8 cellular contexts compared by ENCODE assay signal in genomic region chr1:243325305-243325890, GRCh38.
DNase-seq lines count a peak whose midpoint lies in the region; ATAC-seq, FAIRE-seq and TF ChIP-seq lines count a peak whose summit lies in the region.

No MANE protein-coding gene starts in this region.

- H3K79me1 ChIP-seq in H1 (ENCODE audit: low read depth, low read length) = no peaks in the 10 kb centered on the region

- H3K4me3 ChIP-seq in Jurkat, Clone E6-1 (ENCODE audit: low read length) = no peak overlapping the region
- H3K4me3 ChIP-seq in H1 (ENCODE audit: extremely low read depth in 1 of 4, insufficient read depth in 2 of 4, low read depth in 3 of 4, low read length in 4 of 4) = no peak overlapping the region
- H3K4me3 ChIP-seq in neural cell (ENCODE audit: low read length) = no peak overlapping the region

- H4K8ac ChIP-seq in H1 (ENCODE audit: extremely low read depth, insufficient read depth, low read length) = no peak overlapping the region

- no peak for FAIRE-seq in H1 (lab: Jason Lieb, UNC)

- H2AK5ac ChIP-seq in H1 (ENCODE audit: low read depth, low read length) = no peak overlapping the region

- no peak overlapping the region for H2BK12ac ChIP-seq in H1 (ENCODE audit: low read depth, low read length)

- H3K14ac ChIP-seq in H1 (ENCODE audit: insufficient read length) = no peak overlapping the region

- TF ChIP-seq CTCF in C4-2B (conservative IDR thresholded peaks at IDR 0.05) = peak; percentile 86
- TF ChIP-seq CTCF in GM12874 (IDR thresholded peaks at IDR 0.05; ENCODE audit: insufficient read depth, low read depth, low read length) = peak; percentile 35; the same call in 1 of the 2 replicates
- peak in 2 of 3 experiments; percentile 43 to 52; a peak in 2 of 4 replicates for TF ChIP-seq CTCF in H1 (IDR thresholded peaks at IDR 0.05; ENCODE audit: control extremely low read depth in 1 of 3, insufficient read depth in 1 of 3, low read depth in 1 of 3, low read length in 3 of 3)
- peak; percentile 85 for TF ChIP-seq CTCF in neural cell (IDR thresholded peaks at IDR 0.05; ENCODE audit: poor library complexity, severe bottlenecking)

- no peak overlapping the region for H3K4me2 ChIP-seq in H1 (ENCODE audit: insufficient read depth in 1 of 2, low read depth in 2 of 2, low read length in 2 of 2)
- H3K4me2 ChIP-seq in neural cell (ENCODE audit: low read length) = no peak overlapping the region

- H3K27ac ChIP-seq in C4-2B (no peak overlapping the region), H1 (ENCODE audit: low read depth, low read length) (no peak overlapping the region), neural cell (ENCODE audit: low read length) (no peak overlapping the region)

- no peak for ATAC-seq in GM21737 (IDR thresholded peaks at IDR 0.05; ENCODE audit: unreplicated experiment)

- no peaks in the 10 kb centered on the region for H3K23me2 ChIP-seq in H1 (ENCODE audit: low read depth, low read length)

- no peaks in the 10 kb centered on the region; a peak in 1 of 8 replicates for H3K36me3 ChIP-seq in H1 (ENCODE audit: control insufficient read depth in 2 of 4, insufficient read depth in 4 of 4, low read length in 3 of 4)
- no peaks in the 10 kb centered on the region for H3K36me3 ChIP-seq in neural cell (ENCODE audit: insufficient read depth, low read length)

- no peaks in the 10 kb centered on the region for H3F3A ChIP-seq in neural cell (ENCODE audit: insufficient read depth, low read length, poor library complexity, severe bottlenecking)

- no peak for TF ChIP-seq POLR2A in H1 (IDR thresholded peaks at IDR 0.05; ENCODE audit: control extremely low read depth in 1 of 2, low read depth in 2 of 2, low read length in 2 of 2)

- no peak overlapping the region for H3K4ac ChIP-seq in H1 (replicated peaks; ENCODE audit: insufficient read length, low read depth, low read length)

- no peak overlapping the region for H4K5ac ChIP-seq in H1 (ENCODE audit: insufficient read length, low read depth, low read length)

- TF ChIP-seq RAD21 in H1 (IDR thresholded peaks at IDR 0.05 in 1 of 2, conservative IDR thresholded peaks at IDR 0.05 in 1 of 2; ENCODE audit: low read depth in 2 of 2, low read length in 2 of 2) (peak; percentile 78 to 93), neural cell (conservative IDR thresholded peaks at IDR 0.05) (peak; percentile 90)

- 0% methylated on average over 1 of the region's 1 CpG; no CpG with 5 or more reads in 1 of the 2 experiments for WGBS in H1 (ENCODE audit: extremely low coverage in 1 of 2, insufficient coverage in 1 of 2, insufficient read length in 1 of 2, insufficient replicate concordance in 2 of 2, low coverage in 1 of 2, low lambda C conversion rate in 2 of 2, missing lambda C conversion rate in 1 of 2), 2 experiments

- H2BK15ac ChIP-seq in H1 (ENCODE audit: low read length) = no peak overlapping the region

- TF ChIP-seq EP300 in H1 (IDR thresholded peaks at IDR 0.05; ENCODE audit: borderline replicate concordance in 1 of 2, low read depth in 2 of 2, low read length in 2 of 2) (no peak), neural cell (conservative IDR thresholded peaks at IDR 0.05; ENCODE audit: poor library complexity, severe bottlenecking) (no peak)

- no peak overlapping the region for H3K18ac ChIP-seq in H1 (ENCODE audit: extremely low read depth, low read length)

- H2AFZ ChIP-seq in H1 (ENCODE audit: low read length) (no peak overlapping the region), neural cell (ENCODE audit: low read depth, low read length) (no peak overlapping the region)

- H3K4me1 ChIP-seq in H1 (replicated peaks in 1 of 4; ENCODE audit: control insufficient read depth in 3 of 4, insufficient read depth in 4 of 4, low read length in 3 of 4) = no peaks in the 10 kb centered on the region

- H3K27me3 ChIP-seq in H1 (replicated peaks in 1 of 4; ENCODE audit: control insufficient read depth in 3 of 4, extremely low read depth in 1 of 4, insufficient read depth in 3 of 4, low read length in 3 of 4) = no peaks in the 10 kb centered on the region
- H3K27me3 ChIP-seq in neural cell (ENCODE audit: insufficient read depth, low read depth, low read length) = no peaks in the 10 kb centered on the region

- H4K91ac ChIP-seq in H1 (replicated peaks; ENCODE audit: insufficient read length, low read length) = no peak overlapping the region

- CTCF ChIA-PET in H1 (lab: Charles Lee; ENCODE audit: partially characterized antibody) = interaction anchor here (0.6 to 1.3 kb wide), 3 partner anchors 272 to 1090 kb away, joined by 3 to 4 read pairs (median 3); no protein-coding TSS in a partner anchor

- DNase-seq in Jurkat, Clone E6-1 (ENCODE audit: low read depth, low spot score) = peak; percentile 53
- DNase-seq in RPMI7951 (ENCODE audit: low read depth) = peak; percentile 42
- DNase-seq in H1 (ENCODE audit: low read depth in 1 of 2, low spot score in 2 of 2) = no peak
- DNase-seq in C1 segment of cervical spinal cord (lab: John Stamatoyannopoulos, UW) = no peak

- H3K9ac ChIP-seq in H1 (replicated peaks in 1 of 4; ENCODE audit: extremely low read depth in 1 of 4, low read depth in 3 of 4, low read length in 3 of 4) = no peak overlapping the region
- H3K9ac ChIP-seq in neural cell (ENCODE audit: low read length) = no peak overlapping the region

- no peaks in the 10 kb centered on the region for H3K9me3 ChIP-seq in H1 (ENCODE audit: insufficient read depth in 2 of 2, low read depth in 1 of 2, low read length in 1 of 2)
- H3K9me3 ChIP-seq in neural cell (ENCODE audit: low read length) = no peaks in the 10 kb centered on the region

- no peaks in the 10 kb centered on the region for H4K20me1 ChIP-seq in H1 (replicated peaks in 1 of 2; ENCODE audit: control insufficient read depth in 1 of 2, insufficient read depth in 2 of 2, low read length in 2 of 2)
- no peaks in the 10 kb centered on the region for H4K20me1 ChIP-seq in neural cell (ENCODE audit: insufficient read depth)

- H2BK20ac ChIP-seq in H1 (ENCODE audit: low read length) = no peak overlapping the region

- no peak overlapping the region for H2BK120ac ChIP-seq in H1 (replicated peaks; ENCODE audit: low read depth, low read length)

- H3K23ac ChIP-seq in H1 (ENCODE audit: insufficient read length) = no peak overlapping the region

- H2BK5ac ChIP-seq in H1 (ENCODE audit: low read depth, low read length) = no peak overlapping the region

- H3K79me2 ChIP-seq in H1 (ENCODE audit: control insufficient read depth in 1 of 2, insufficient read depth in 2 of 2, low read length in 2 of 2) (no peaks in the 10 kb centered on the region), neural cell (replicated peaks; ENCODE audit: insufficient read depth, low read length) (no peaks in the 10 kb centered on the region)

- POLR2A ChIA-PET in H1 (lab: Charles Lee; ENCODE audit: partially characterized antibody) = no interaction called here

- H3K9me2 ChIP-seq in neural cell (ENCODE audit: insufficient read depth, low read length) = no peaks in the 10 kb centered on the region

- no peak overlapping the region for H3K56ac ChIP-seq in H1 (replicated peaks; ENCODE audit: insufficient read length, low read depth, low read length)

TF ChIP-seq in H1, 55 proteins besides CTCF, POLR2A, EP300 and RAD21:
- TF ChIP-seq CEBPB (IDR thresholded peaks at IDR 0.05; ENCODE audit: low read depth, low read length) (0 out of 2 replicates have a peak, but pooled peaks have one; percentile 31), SIRT6 (IDR thresholded peaks at IDR 0.05; ENCODE audit: low read length) (no peak)

TF ChIP-seq in neural cell, 6 proteins besides CTCF, POLR2A, EP300 and RAD21:
- TF ChIP-seq TAF1 (IDR thresholded peaks at IDR 0.05; ENCODE audit: low read depth) = no peak
- peak; percentile 85 for TF ChIP-seq SMC3 (conservative IDR thresholded peaks at IDR 0.05; ENCODE audit: poor library complexity)
- no peak for TF ChIP-seq REST (IDR thresholded peaks at IDR 0.05; ENCODE audit: borderline replicate concordance)
- TF ChIP-seq EZH2 (IDR thresholded peaks at IDR 0.05; ENCODE audit: borderline replicate concordance, insufficient read depth, low read length, poor library complexity, severe bottlenecking) = no peak
- TF ChIP-seq POLR2AphosphoS5 (IDR thresholded peaks at IDR 0.05) = no peak
- no peak for TF ChIP-seq MXI1 (conservative IDR thresholded peaks at IDR 0.05; ENCODE audit: poor library complexity, severe bottlenecking)

Comparison
In these comparisons a context has a peak if more than half of its experiments do, and no peak if none do; other contexts are left out.
1. CTCF ChIP-seq: peak in every context shown above with its lines; median percentile 86 in C4-2B; 85 in neural cell; 48 in H1; 35 in GM12874.
2. DNase-seq: peak in Jurkat, Clone E6-1 (single experiment) and RPMI7951 (single experiment); none in H1 (0 of 2) and C1 segment of cervical spinal cord (0 of 14).